In genomic region chr19:14571695-14572490, GRCh38 we compare ENCODE assay signal across 8 cellular contexts. TPM values are rescaled to one million over a fixed set of nuclear protein-coding genes. Genes with fewer than 3 reads are reported as not detected.
DNase-seq lines count a peak whose midpoint lies in the region; ATAC-seq lines count a peak whose summit lies in the region.

TSS of gene NDUFB7 (minus strand) at chr19:14572066. CDS start at chr19:14572000, 66 bp downstream.

- H3K27ac ChIP-seq in GM23248 = no peak within 1 kb of the TSS
- peak within 1 kb of the TSS; percentile 74 for H3K27ac ChIP-seq in naive thymus-derived CD4-positive, alpha-beta T cell (ENCODE audit: low read depth, low read length)

- H3F3A ChIP-seq in GM23248 (ENCODE audit: insufficient read depth) = no peaks in the 10 kb centered on the region

- peak within 1 kb of the TSS; percentile 94 for H2AFZ ChIP-seq in GM23248

- H3K9me2 ChIP-seq in GM23248 (ENCODE audit: insufficient read depth) = no peaks in the 10 kb centered on the region

- in situ Hi-C loops in GM23248 (cut with MboI) = loop anchor here (5.0 kb wide), 1 partner anchor 115 kb away; no protein-coding TSS in a partner anchor

- peak; percentile 98 for ATAC-seq in naive thymus-derived CD4-positive, alpha-beta T cell
- peak; percentile 87 to 89 for ATAC-seq in stimulated activated naive B cell treated with anti-CD40 and anti-IgM and Interleukin-4, amounts not matched to agents 10 μg/mL and 1 μg/mL and 100 μg/mL, for 72 hours (replicated peaks)

- H3K9ac ChIP-seq in GM23248 = peak within 1 kb of the TSS; percentile 84

- H3K9me3 ChIP-seq in GM23248 (ENCODE audit: low read depth) = no peaks in the 10 kb centered on the region
- no peaks in the 10 kb centered on the region for H3K9me3 ChIP-seq in naive thymus-derived CD4-positive, alpha-beta T cell (ENCODE audit: control insufficient read depth in 2 of 3, low read length in 3 of 3)

- peaks cover 4% of the 10 kb centered on the region for H3K4me1 ChIP-seq in GM23248 (ENCODE audit: insufficient read depth)
- H3K4me1 ChIP-seq in naive thymus-derived CD4-positive, alpha-beta T cell (ENCODE audit: control insufficient read depth in 2 of 2, insufficient read depth in 2 of 2, low read length in 2 of 2) = peaks cover 14% of the 10 kb centered on the region in 2 donors

- H3K36me3 ChIP-seq in GM23248 (ENCODE audit: low read depth) = no peaks in the 10 kb centered on the region
- H3K36me3 ChIP-seq in naive thymus-derived CD4-positive, alpha-beta T cell (ENCODE audit: control insufficient read depth in 2 of 3, insufficient read depth in 3 of 3, low read length in 3 of 3) = peaks cover 0 to 18% (median 0%) of the 10 kb centered on the region in 3 experiments

- peaks cover 29% of the 10 kb centered on the region for H3K4me1 Mint-ChIP-seq in activated T-helper 1 cell treated with anti-CD3 and anti-CD28 coated beads, Interleukin-12 subunit alpha, Interleukin-12 subunit beta, Interleukin-2, Interleukin-4 antibody, amounts not matched to agents 30 ng/mL and 10 ng/mL and 1 ng/mL, durations not matched to agents 14 hours and 24 hours and 36 hours (ENCODE audit: low read depth)
- H3K4me1 Mint-ChIP-seq in naive thymus-derived CD4-positive, alpha-beta T cell = peaks cover 26 to 54% (median 37%) of the 10 kb centered on the region in 7 donors
- H3K4me1 Mint-ChIP-seq in stimulated activated naive B cell treated with anti-CD40 and anti-IgM and Interleukin-4, amounts not matched to agents 10 μg/mL and 1 μg/mL and 100 μg/mL, for 72 hours = peaks cover 43 to 85% of the 10 kb centered on the region in 2 donors

- DNase-seq in EH (ENCODE audit: low read depth) (peak; percentile 93), GM23248 (peak; percentile 97), Kasumi-1 (lab: John Stamatoyannopoulos, UW) (peak; percentile 93 to 94), RKO (ENCODE audit: low spot score) (peak; percentile 97), fibroblast of gingiva (ENCODE audit: low read depth) (peak; percentile 94)
- DNase-seq in activated T-helper 1 cell treated with anti-CD3 and anti-CD28 coated beads, Interleukin-12 subunit alpha, Interleukin-12 subunit beta, Interleukin-2, Interleukin-4 antibody, amounts not matched to agents 30 ng/mL and 10 ng/mL and 1 ng/mL, durations not matched to agents 14 hours and 24 hours and 36 hours (ENCODE audit: low spot score) = peak; percentile 90
- peak; percentile 76 to 91 (median 87) for DNase-seq in naive thymus-derived CD4-positive, alpha-beta T cell
- DNase-seq in stimulated activated naive B cell treated with anti-CD40 and anti-IgM and Interleukin-4, amounts not matched to agents 10 μg/mL and 1 μg/mL and 100 μg/mL, for 72 hours = peak; percentile 92

- peak within 1 kb of the TSS; percentile 98 for H3K4me3 ChIP-seq in GM23248
- H3K4me3 ChIP-seq in naive thymus-derived CD4-positive, alpha-beta T cell (ENCODE audit: low read length) = peak within 1 kb of the TSS; percentile 99

- POLR2A ChIA-PET in naive thymus-derived CD4-positive, alpha-beta T cell (lab: Charles Lee) = interaction anchor here (0.6 to 2.2 kb wide), 10 partner anchors 15 to 1647 kb away, joined by 3 to 17 read pairs (median 4); partner anchors contain the start of genes DNAJB1 and ZNF333

- 4% methylated on average over 39 to 40 of the region's 40 CpGs for WGBS in GM23248 (ENCODE audit: low coverage in 1 of 2, low lambda C conversion rate in 2 of 2, missing lambda C conversion rate in 2 of 2), 2 experiments

- peak within 1 kb of the TSS; percentile 97 for H3K4me3 Mint-ChIP-seq in activated T-helper 1 cell treated with anti-CD3 and anti-CD28 coated beads, Interleukin-12 subunit alpha, Interleukin-12 subunit beta, Interleukin-2, Interleukin-4 antibody, amounts not matched to agents 30 ng/mL and 10 ng/mL and 1 ng/mL, durations not matched to agents 14 hours and 24 hours and 36 hours
- H3K4me3 Mint-ChIP-seq in naive thymus-derived CD4-positive, alpha-beta T cell = peak within 1 kb of the TSS; percentile 92 to 97 (median 96)
- peak within 1 kb of the TSS; percentile 98 for H3K4me3 Mint-ChIP-seq in stimulated activated naive B cell treated with anti-CD40 and anti-IgM and Interleukin-4, amounts not matched to agents 10 μg/mL and 1 μg/mL and 100 μg/mL, for 72 hours

- H3K27me3 ChIP-seq in GM23248 (replicated peaks; ENCODE audit: insufficient read depth) = no peaks in the 10 kb centered on the region
- no peaks in the 10 kb centered on the region for H3K27me3 ChIP-seq in naive thymus-derived CD4-positive, alpha-beta T cell (ENCODE audit: control insufficient read depth in 2 of 2, insufficient read depth in 2 of 2, low read length in 2 of 2)

- intact Hi-C loops in activated T-helper 1 cell treated with anti-CD3 and anti-CD28 coated beads, Interleukin-12 subunit alpha, Interleukin-12 subunit beta, Interleukin-2, Interleukin-4 antibody, amounts not matched to agents 30 ng/mL and 10 ng/mL and 1 ng/mL, durations not matched to agents 14 hours and 24 hours and 36 hours (cut with micrococcal nuclease) = loop anchor here (1.0 to 5.0 kb wide), 4 partner anchors 15 to 845 kb away; partner anchors contain the start of gene AKAP8L
- intact Hi-C loops in naive thymus-derived CD4-positive, alpha-beta T cell (cut with micrococcal nuclease) = loop anchor here (1.0 to 5.0 kb wide), 11 partner anchors 15 to 553 kb away; partner anchors contain the start of genes ADGRL1 (in 1 of the 2), ASF1B (in 1 of the 2), DDX39A (in 1 of the 2) and DNAJB1 (in 1 of the 2)

- peaks cover 4% of the 10 kb centered on the region for H3K36me3 Mint-ChIP-seq in activated T-helper 1 cell treated with anti-CD3 and anti-CD28 coated beads, Interleukin-12 subunit alpha, Interleukin-12 subunit beta, Interleukin-2, Interleukin-4 antibody, amounts not matched to agents 30 ng/mL and 10 ng/mL and 1 ng/mL, durations not matched to agents 14 hours and 24 hours and 36 hours (ENCODE audit: low read depth)
- H3K36me3 Mint-ChIP-seq in naive thymus-derived CD4-positive, alpha-beta T cell = peaks cover 0 to 7% (median 0%) of the 10 kb centered on the region in 5 donors
- H3K36me3 Mint-ChIP-seq in stimulated activated naive B cell treated with anti-CD40 and anti-IgM and Interleukin-4, amounts not matched to agents 10 μg/mL and 1 μg/mL and 100 μg/mL, for 72 hours = peaks cover 20 to 23% of the 10 kb centered on the region in 2 donors

- no peaks in the 10 kb centered on the region for H3K27me3 Mint-ChIP-seq in activated T-helper 1 cell treated with anti-CD3 and anti-CD28 coated beads, Interleukin-12 subunit alpha, Interleukin-12 subunit beta, Interleukin-2, Interleukin-4 antibody, amounts not matched to agents 30 ng/mL and 10 ng/mL and 1 ng/mL, durations not matched to agents 14 hours and 24 hours and 36 hours (ENCODE audit: insufficient read depth)
- no peaks in the 10 kb centered on the region for H3K27me3 Mint-ChIP-seq in naive thymus-derived CD4-positive, alpha-beta T cell
- H3K27me3 Mint-ChIP-seq in stimulated activated naive B cell treated with anti-CD40 and anti-IgM and Interleukin-4, amounts not matched to agents 10 μg/mL and 1 μg/mL and 100 μg/mL, for 72 hours = no peaks in the 10 kb centered on the region

- no peaks in the 10 kb centered on the region for H4K20me1 ChIP-seq in GM23248 (ENCODE audit: insufficient read depth)

- H3K27ac Mint-ChIP-seq in activated T-helper 1 cell treated with anti-CD3 and anti-CD28 coated beads, Interleukin-12 subunit alpha, Interleukin-12 subunit beta, Interleukin-2, Interleukin-4 antibody, amounts not matched to agents 30 ng/mL and 10 ng/mL and 1 ng/mL, durations not matched to agents 14 hours and 24 hours and 36 hours = peak within 1 kb of the TSS; percentile 79
- peak within 1 kb of the TSS; percentile 83 to 96 (median 89) for H3K27ac Mint-ChIP-seq in naive thymus-derived CD4-positive, alpha-beta T cell
- peak within 1 kb of the TSS; percentile 96 for H3K27ac Mint-ChIP-seq in stimulated activated naive B cell treated with anti-CD40 and anti-IgM and Interleukin-4, amounts not matched to agents 10 μg/mL and 1 μg/mL and 100 μg/mL, for 72 hours

- H3K79me2 ChIP-seq in GM23248 (ENCODE audit: insufficient read depth) = peaks cover 40% of the 10 kb centered on the region

- CTCF ChIA-PET in naive thymus-derived CD4-positive, alpha-beta T cell (lab: Charles Lee) = interaction anchor here (0.6 to 5.2 kb wide), 8 partner anchors 9 to 709 kb away, joined by 3 to 60 read pairs (median 4); partner anchors contain the start of genes DNAJB1 and ZNF333

- no peaks in the 10 kb centered on the region for H3K9me3 Mint-ChIP-seq in activated T-helper 1 cell treated with anti-CD3 and anti-CD28 coated beads, Interleukin-12 subunit alpha, Interleukin-12 subunit beta, Interleukin-2, Interleukin-4 antibody, amounts not matched to agents 30 ng/mL and 10 ng/mL and 1 ng/mL, durations not matched to agents 14 hours and 24 hours and 36 hours
- no peaks in the 10 kb centered on the region for H3K9me3 Mint-ChIP-seq in naive thymus-derived CD4-positive, alpha-beta T cell
- H3K9me3 Mint-ChIP-seq in stimulated activated naive B cell treated with anti-CD40 and anti-IgM and Interleukin-4, amounts not matched to agents 10 μg/mL and 1 μg/mL and 100 μg/mL, for 72 hours = no peaks in the 10 kb centered on the region

- peak within 1 kb of the TSS; percentile 80 for H3K4me2 ChIP-seq in GM23248 (ENCODE audit: unreplicated experiment)

RNA-seq across cellular contexts. Expression of gene NDUFB7, which starts in this region (rescaled TPM):
- total RNA-seq in GM23248 (2014; rRNA removed; shearing (Covaris generic)) = 186 and 244 TPM in 2 replicates
- polyA plus RNA-seq in GM23248 (2016; fragmentation: Nextera tagmentation; extraction: Ambion mirVana) = 316 and 336 TPM in 2 replicates
- 131 and 133 TPM in 2 replicates for total RNA-seq in activated T-helper 1 cell treated with anti-CD3 and anti-CD28 coated beads, Interleukin-12 subunit alpha, Interleukin-12 subunit beta, Interleukin-2, Interleukin-4 antibody, amounts not matched to agents 30 ng/mL and 10 ng/mL and 1 ng/mL, durations not matched to agents 14 hours and 24 hours and 36 hours
- total RNA-seq in naive thymus-derived CD4-positive, alpha-beta T cell = 100 to 1,000 TPM in 1 of 5 experiments, 10 to 100 TPM in 4; 50.6 to 129 (median 63.4) TPM
- 100 to 1,000 TPM; 194 to 210 TPM for polyA plus RNA-seq in naive thymus-derived CD4-positive, alpha-beta T cell
